1 cellular context compared by ENCODE assay signal in genomic region chr9:132082188-132082587, GRCh38.
A peak's percentile ranks its signal among the peaks of the same experiment; 100 is the strongest.
TF ChIP-seq lines count a peak whose summit lies in the region.

No MANE protein-coding gene starts in this region.

TF ChIP-seq in HepG2, 621 proteins besides CTCF, POLR2A, EP300 and RAD21:
- no peak for TF ChIP-seq TRAFD1 (CRISPR knock-in tag; IDR thresholded peaks at IDR 0.05; ENCODE audit: borderline replicate concordance)
- peak; percentile 80 for TF ChIP-seq CHD2 (IDR thresholded peaks at IDR 0.05; ENCODE audit: low read depth, low read length)
